Comparison of ENCODE assay signal across 8 cellular contexts in the genomic region with DNA sequence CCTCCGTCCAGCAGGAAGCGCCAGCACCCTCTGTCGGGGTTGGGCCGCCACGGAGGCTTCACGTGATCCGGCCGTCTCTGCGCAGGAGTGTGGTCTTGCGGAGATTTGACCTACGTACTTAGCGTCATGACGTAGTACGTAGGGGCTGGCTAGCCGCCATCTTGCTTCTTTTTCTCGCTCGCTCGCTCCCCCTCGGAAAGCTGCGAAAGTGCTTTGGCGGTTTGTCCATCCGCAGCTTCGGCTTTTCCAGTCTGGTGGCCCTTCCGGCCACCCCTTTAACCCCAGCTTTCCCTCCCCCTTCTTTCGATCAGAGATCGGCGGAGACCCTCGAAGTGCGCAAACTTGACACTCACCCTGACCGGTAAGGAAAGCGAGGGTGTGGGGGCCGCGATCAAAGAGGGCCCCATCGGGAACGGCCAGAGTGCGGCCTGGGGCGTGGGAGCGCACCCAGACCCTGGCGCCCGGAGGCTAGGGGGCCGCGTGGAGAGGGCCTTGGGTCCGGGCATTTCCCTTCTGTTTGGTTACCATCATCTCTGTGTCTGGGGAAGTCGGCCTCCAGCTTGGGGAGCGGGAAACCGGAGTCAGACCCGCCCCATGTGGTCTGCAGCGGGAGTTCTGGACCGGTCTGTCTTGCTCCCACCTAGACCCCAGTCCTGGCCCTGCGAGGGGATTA. TPM values are rescaled to one million over a fixed set of nuclear protein-coding genes. Genes with fewer than 3 reads are reported as not detected.
A peak's percentile ranks its signal among the peaks of the same experiment; 100 is the strongest.
DNase-seq lines count a peak whose midpoint lies in the region; ATAC-seq and TF ChIP-seq lines count a peak whose summit lies in the region.

Gene PRRC2C (plus strand): TSS at position 156 of the 673 bp plus-strand sequence. CDS start 26,559 bp downstream, outside the sequence.

- intact Hi-C loops in cardiac septum (cut with DNase I) = loop anchor here (2.0 to 10.0 kb wide), 2 partner anchors 51 to 171 kb away; partner anchors contain the start of gene FMO4

- DNase-seq in NCI-H1417 (lab: John Stamatoyannopoulos, UW) (peak; percentile 94 to 100 (median 99)), T follicular helper cell (ENCODE audit: low read depth) (peak; percentile 91), cardiac septum (ENCODE audit: low spot score) (peak; percentile 98), pons (ENCODE audit: low spot score) (peak; percentile 98), upper lobe of left lung (peak; percentile 95 to 97)

- H3K36me3 ChIP-seq in upper lobe of left lung = peaks cover 0 to 6% (median 0%) of the 10 kb centered on the region in 4 donors

- H3K27me3 ChIP-seq in upper lobe of left lung = no peaks in the 10 kb centered on the region

- H3K4me3 ChIP-seq in upper lobe of left lung = peak within 1 kb of the TSS; percentile 67 to 94 (median 90)

- H3K9me3 ChIP-seq in upper lobe of left lung = no peaks in the 10 kb centered on the region

- TF ChIP-seq POLR2A in upper lobe of left lung (IDR thresholded peaks at IDR 0.05) = peak in 3 of 4 donors; percentile 49 to 82 (median 51)

- ATAC-seq in HG02759 (IDR thresholded peaks at IDR 0.05; ENCODE audit: unreplicated experiment) (peak; percentile 97), upper lobe of left lung (ENCODE audit: low FRiP score in 2 of 2) (peak; percentile 99 to 100)

- peak; percentile 75 for TF ChIP-seq CTCF in GM12872 (IDR thresholded peaks at IDR 0.05; ENCODE audit: insufficient read depth, low read depth, low read length)
- TF ChIP-seq CTCF in upper lobe of left lung (IDR thresholded peaks at IDR 0.05) = peak in 5 of 6 experiments; percentile 12 to 90 (median 81)

- peaks cover 35 to 43% (median 37%) of the 10 kb centered on the region in 4 donors for H3K4me1 ChIP-seq in upper lobe of left lung

- TF ChIP-seq EP300 in upper lobe of left lung (IDR thresholded peaks at IDR 0.05) = peak in 1 of 4 donors; percentile 65

- H3K27ac ChIP-seq in adipose tissue (ENCODE audit: low read depth, low read length) = peak within 1 kb of the TSS; percentile 98
- H3K27ac ChIP-seq in upper lobe of left lung = peak within 1 kb of the TSS; percentile 99 to 100 (median 100)

- WGBS in adipose tissue, 3 donors = 0% methylated on average over 49 to 50 of the region's 50 CpGs
- 1% methylated on average over 20 to 49 of the region's 50 CpGs for WGBS in upper lobe of left lung, 2 donors

RNA-seq across cellular contexts. Expression of gene PRRC2C, which starts in this region (rescaled TPM):
- polyA plus RNA-seq in adipose tissue = 10 to 100 TPM; 20.0 to 33.2 (median 26.9) TPM
- total RNA-seq in cardiac septum = 68.6 TPM
- 100 to 1,000 TPM in 4 of 6 donors, 10 to 100 TPM in 2; 92.8 to 131 (median 112) TPM for total RNA-seq in upper lobe of left lung

Comparison
In these comparisons a context has a peak if more than half of its experiments do, and no peak if none do; other contexts are left out.
1. Peak in every context shown above with its lines: DNase-seq, ATAC-seq, H3K4me3 ChIP-seq and H3K27ac ChIP-seq.